In genomic region chr1:231334079-231334666, GRCh38 we compare ENCODE assay signal across 1 cellular context.
TF ChIP-seq lines count a peak whose summit lies in the region.

No MANE protein-coding gene starts in this region.

TF ChIP-seq in H1, 55 proteins besides CTCF, POLR2A, EP300 and RAD21:
- no peak for TF ChIP-seq CHD7 (IDR thresholded peaks at IDR 0.05; ENCODE audit: insufficient replicate concordance, low read length)
